16 cellular contexts compared by ENCODE assay signal in the genomic region with DNA sequence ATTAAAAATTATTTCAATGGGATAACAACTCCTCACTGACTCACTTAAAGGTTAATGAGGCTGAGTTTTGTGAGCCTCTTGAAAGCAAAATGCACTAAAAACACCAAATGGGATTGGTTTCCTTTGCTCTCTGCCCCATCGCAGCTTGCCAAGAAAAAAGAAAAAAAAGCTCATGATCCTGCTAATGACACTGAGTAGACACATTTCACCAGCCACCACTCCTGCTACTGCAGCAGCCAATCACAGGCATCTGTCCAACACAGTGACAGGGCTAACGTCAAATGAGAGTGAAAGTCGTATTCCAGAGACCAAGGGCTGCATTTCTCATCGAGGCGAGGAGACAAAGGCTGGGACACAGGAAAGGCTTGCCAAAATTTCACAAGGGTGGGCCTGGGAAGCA. TPM values are rescaled to one million over a fixed set of nuclear protein-coding genes. Genes with fewer than 3 reads are reported as not detected.
A peak's percentile ranks its signal among the peaks of the same experiment; 100 is the strongest.
DNase-seq lines count a peak whose midpoint lies in the region; ATAC-seq, FAIRE-seq and TF ChIP-seq lines count a peak whose summit lies in the region.
"Had no signal": no experiment of that assay in that cellular context is flagged by ENCODE, and none has a peak within 500 bp of the region (broad histone marks: within the 10 kb centered on the region; RNA-seq: fewer than 3 reads in every experiment).

No MANE protein-coding gene starts in this region.

- H3K27me3 ChIP-seq in SK-N-SH (ENCODE audit: insufficient read depth) (no peaks in the 10 kb centered on the region), K562 (ENCODE audit: control insufficient read depth in 2 of 2, insufficient read depth in 2 of 2, low read length in 2 of 2) (peaks cover 11 to 21% of the 10 kb centered on the region in 2 experiments; a peak in 4 of 5 replicates), liver (ENCODE audit: control insufficient read depth in 4 of 4, insufficient read depth in 4 of 4, low read length in 3 of 4) (no peaks in the 10 kb centered on the region), thoracic aorta (replicated peaks; ENCODE audit: insufficient read depth) (no peaks in the 10 kb centered on the region)
- H3K27me3 ChIP-seq in naive thymus-derived CD4-positive, alpha-beta T cell (ENCODE audit: control insufficient read depth in 2 of 2, insufficient read depth in 2 of 2, low read length in 2 of 2) = peaks cover 0 to 10% of the 10 kb centered on the region in 2 donors

- no peaks in the 10 kb centered on the region; the same call in 1 of the 2 replicates for H4K20me1 ChIP-seq in SK-N-SH (ENCODE audit: insufficient read depth)
- no peaks in the 10 kb centered on the region for H4K20me1 ChIP-seq in K562 (replicated peaks; ENCODE audit: control insufficient read depth, insufficient read depth, low read length)

- no peak for TF ChIP-seq POLR2A in K562 (conservative IDR thresholded peaks at IDR 0.05)

- DNase-seq in SK-N-SH (no peak), K562 (ENCODE audit: extremely low read depth in 1 of 4, low spot score in 3 of 4) (no peak), thoracic aorta (ENCODE audit: low spot score) (no peak), GF-D8 (lab: John Stamatoyannopoulos, UW) (no peak)
- no peak for DNase-seq in naive thymus-derived CD4-positive, alpha-beta T cell
- DNase-seq: activated naive CD4-positive, alpha-beta T cell treated with Interleukin-2 at 50 U/mL for 16 hours; H7; NCI-H2107 had no signal

- CTCF ChIA-PET in SK-N-SH (lab: Yijun Ruan, JAX) = interaction anchor here (1.1 to 2.3 kb wide), 3 partner anchors 233 to 285 kb away, joined by 4 to 10 read pairs (median 5); no protein-coding TSS in a partner anchor
- CTCF ChIA-PET in K562 (lab: Yijun Ruan, JAX; ENCODE audit: low intra/inter-chr PET ratio) = no interaction called here
- CTCF ChIA-PET in naive thymus-derived CD4-positive, alpha-beta T cell (lab: Charles Lee) = no interaction called here

- H3K79me2 ChIP-seq in SK-N-SH (ENCODE audit: insufficient read depth) (peaks cover 98% of the 10 kb centered on the region), K562 (ENCODE audit: control insufficient read depth, insufficient read depth, low read length) (no peaks in the 10 kb centered on the region)

- peak overlapping the region; percentile 36 to 42; a peak in 3 of 4 replicates for H3K27ac ChIP-seq in SK-N-SH (ENCODE audit: low read depth in 2 of 2, low read length in 1 of 2)
- no peak overlapping the region for H3K27ac ChIP-seq in K562 (ENCODE audit: extremely low read depth, low read depth, low read length)
- H3K27ac ChIP-seq in liver (ENCODE audit: low read depth in 1 of 2, low read length in 2 of 2) = peak overlapping the region; percentile 39 to 66
- H3K27ac ChIP-seq in thoracic aorta = peak overlapping the region in 1 of 2 donors; percentile 56
- no peak overlapping the region for H3K27ac ChIP-seq in naive thymus-derived CD4-positive, alpha-beta T cell (ENCODE audit: low read depth, low read length)
- H3K27ac ChIP-seq: neutrophil had no signal

- H2AFZ ChIP-seq in SK-N-SH (ENCODE audit: low read depth) (no peak overlapping the region), K562 (ENCODE audit: low read depth, low read length) (no peak overlapping the region)

- H3K9me2 ChIP-seq in SK-N-SH = no peaks in the 10 kb centered on the region

- H3K4me1 ChIP-seq in SK-N-SH (ENCODE audit: control insufficient read depth in 1 of 2, insufficient read depth in 2 of 2, low read depth in 1 of 2, low read length in 1 of 2) = peaks cover 15 to 27% of the 10 kb centered on the region in 2 experiments
- peaks cover 0 to 7% of the 10 kb centered on the region in 2 experiments; a peak in 2 of 5 replicates for H3K4me1 ChIP-seq in K562 (replicated peaks in 1 of 2; ENCODE audit: control insufficient read depth in 2 of 2, insufficient read depth in 2 of 2, low read length in 2 of 2)
- H3K4me1 ChIP-seq in liver (ENCODE audit: control insufficient read depth in 4 of 4, insufficient read depth in 4 of 4, low read length in 3 of 4) = peaks cover 4 to 43% (median 30%) of the 10 kb centered on the region in 4 donors
- H3K4me1 ChIP-seq in thoracic aorta (ENCODE audit: control insufficient read depth in 1 of 2, low read depth in 2 of 2) = peaks cover 26 to 68% of the 10 kb centered on the region in 2 donors
- H3K4me1 ChIP-seq in naive thymus-derived CD4-positive, alpha-beta T cell (ENCODE audit: control insufficient read depth in 2 of 2, insufficient read depth in 2 of 2, low read length in 2 of 2) = no peaks in the 10 kb centered on the region

- no peak for ATAC-seq in SK-N-SH treated with all-trans-retinoic acid at 6 μM for 48 hours
- peak; percentile 70 for ATAC-seq in K562
- ATAC-seq in thoracic aorta (ENCODE audit: insufficient number of reproducible peaks, low FRiP score, low read depth) = no peak
- no peak for ATAC-seq in GM21717 (IDR thresholded peaks at IDR 0.05; ENCODE audit: unreplicated experiment)
- ATAC-seq in naive thymus-derived CD4-positive, alpha-beta T cell = no peak
- ATAC-seq: heart left ventricle had no signal

- POLR2A ChIA-PET in SK-N-SH (lab: Yijun Ruan, JAX) = no interaction called here
- POLR2A ChIA-PET in K562 (lab: Yijun Ruan, JAX) = no interaction called here
- POLR2A ChIA-PET in naive thymus-derived CD4-positive, alpha-beta T cell (lab: Charles Lee) = no interaction called here

- intact Hi-C loops in K562 (cut with micrococcal nuclease) = no loop called here
- intact Hi-C loops in naive thymus-derived CD4-positive, alpha-beta T cell (cut with micrococcal nuclease) = no loop called here

- no TSS peak for BruUV-seq in K562 (replicated peaks; lab: Mats Ljungman, UMichigan)

- H3K36me3 ChIP-seq in SK-N-SH (replicated peaks in 1 of 2; ENCODE audit: control insufficient read depth in 1 of 2, insufficient read depth in 2 of 2, low read length in 1 of 2) = no peaks in the 10 kb centered on the region
- H3K36me3 ChIP-seq in K562 (ENCODE audit: control insufficient read depth, insufficient read depth, low read length) = no peaks in the 10 kb centered on the region
- peaks cover 0 to 1% (median 0%) of the 10 kb centered on the region in 4 donors for H3K36me3 ChIP-seq in liver (ENCODE audit: control insufficient read depth in 4 of 4, insufficient read depth in 3 of 4, low read depth in 1 of 4, low read length in 3 of 4)
- no peaks in the 10 kb centered on the region for H3K36me3 ChIP-seq in thoracic aorta
- no peaks in the 10 kb centered on the region for H3K36me3 ChIP-seq in naive thymus-derived CD4-positive, alpha-beta T cell (ENCODE audit: control insufficient read depth in 2 of 3, insufficient read depth in 3 of 3, low read length in 3 of 3)
- H3K36me3 ChIP-seq: heart left ventricle, neutrophil had no signal

- H3K36me3 Mint-ChIP-seq in naive thymus-derived CD4-positive, alpha-beta T cell = peaks cover 0 to 4% (median 0%) of the 10 kb centered on the region in 5 donors

- H3K4me3 ChIP-seq in SK-N-SH (ENCODE audit: low read depth in 2 of 2, low read length in 1 of 2) = no peak overlapping the region
- H3K4me3 ChIP-seq in K562 = no peak overlapping the region
- H3K4me3 ChIP-seq in liver (ENCODE audit: low read depth in 1 of 3, low read length in 3 of 3) = peak overlapping the region in 1 of 3 donors; percentile 12
- peak overlapping the region; percentile 13 for H3K4me3 ChIP-seq in thoracic aorta
- H3K4me3 ChIP-seq in naive thymus-derived CD4-positive, alpha-beta T cell (ENCODE audit: low read length) = no peak overlapping the region
- H3K4me3 ChIP-seq: heart left ventricle had no signal

- 88% methylated on average over 3 of the region's 5 CpGs for WGBS in SK-N-SH (ENCODE audit: low lambda C conversion rate)
- WGBS in K562 (ENCODE audit: insufficient coverage, low coverage, missing lambda C conversion rate) = 4% methylated on average over 5 of the region's 5 CpGs
- WGBS in liver = 28% methylated on average over 5 of the region's 5 CpGs

- peaks cover 6 to 13% (median 12%) of the 10 kb centered on the region in 7 donors for H3K4me1 Mint-ChIP-seq in naive thymus-derived CD4-positive, alpha-beta T cell

- no peak overlapping the region for H3K27ac Mint-ChIP-seq in naive thymus-derived CD4-positive, alpha-beta T cell

- peaks cover 32 to 59% (median 39%) of the 10 kb centered on the region in 5 donors for H3K27me3 Mint-ChIP-seq in naive thymus-derived CD4-positive, alpha-beta T cell

- H3K9me1 ChIP-seq in K562 (ENCODE audit: control insufficient read depth, insufficient read depth, low read length) = no peaks in the 10 kb centered on the region

- TF ChIP-seq CTCF in SK-N-SH (IDR thresholded peaks at IDR 0.05) = no peak
- no peak for TF ChIP-seq CTCF in K562 (IDR thresholded peaks at IDR 0.05 in 2 of 3, conservative IDR thresholded peaks at IDR 0.05 in 1 of 3; ENCODE audit: insufficient read depth in 2 of 3, low read depth in 1 of 3, low read length in 3 of 3)
- no peak for TF ChIP-seq CTCF in liver (IDR thresholded peaks at IDR 0.05; ENCODE audit: low read depth, low read length, missing input control)
- no peak for TF ChIP-seq CTCF in thoracic aorta (IDR thresholded peaks at IDR 0.05)

- FAIRE-seq in K562 (lab: Jason Lieb, UNC) = no peak
- FAIRE-seq: A204.1, bronchial epithelial cell, endometrium had no signal

- H3F3A ChIP-seq in SK-N-SH (replicated peaks; ENCODE audit: insufficient read depth) = peaks cover 26% of the 10 kb centered on the region

- TF ChIP-seq RAD21 in SK-N-SH (IDR thresholded peaks at IDR 0.05; ENCODE audit: low read length) = no peak
- TF ChIP-seq RAD21 in K562 (CRISPR knock-in tag; conservative IDR thresholded peaks at IDR 0.05 in 1 of 2, IDR thresholded peaks at IDR 0.05 in 1 of 2) = no peak
- peak in 1 of 2 donors; percentile 18 for TF ChIP-seq RAD21 in liver (IDR thresholded peaks at IDR 0.05)

- TF ChIP-seq EP300 in SK-N-SH (IDR thresholded peaks at IDR 0.05; ENCODE audit: borderline replicate concordance in 1 of 2, low read depth in 1 of 2, low read length in 1 of 2) (no peak), K562 (IDR thresholded peaks at IDR 0.05; ENCODE audit: low read length) (no peak)

- no peak overlapping the region for H3K4me3 Mint-ChIP-seq in naive thymus-derived CD4-positive, alpha-beta T cell

- H3K9ac ChIP-seq in SK-N-SH = no peak overlapping the region
- no peak overlapping the region for H3K9ac ChIP-seq in K562 (ENCODE audit: insufficient read depth in 1 of 2, low read depth in 2 of 2, low read length in 2 of 2)
- H3K9ac ChIP-seq in liver (ENCODE audit: low read depth in 1 of 2, low read length in 2 of 2) = no peak overlapping the region

- 0 out of 2 replicates have a peak overlapping the region, but pooled peaks have one; percentile 30 for H3K4me2 ChIP-seq in SK-N-SH
- no peak overlapping the region for H3K4me2 ChIP-seq in K562 (ENCODE audit: insufficient read depth, low read length)

- no peaks in the 10 kb centered on the region for H3K9me3 ChIP-seq in SK-N-SH
- no peaks in the 10 kb centered on the region for H3K9me3 ChIP-seq in K562 (replicated peaks; ENCODE audit: control insufficient read depth, insufficient read depth, low read depth, low read length)
- H3K9me3 ChIP-seq in liver (ENCODE audit: control insufficient read depth in 4 of 4, low read length in 3 of 4) = no peaks in the 10 kb centered on the region
- no peaks in the 10 kb centered on the region for H3K9me3 ChIP-seq in thoracic aorta
- H3K9me3 ChIP-seq in naive thymus-derived CD4-positive, alpha-beta T cell (ENCODE audit: control insufficient read depth in 2 of 3, low read length in 3 of 3) = no peaks in the 10 kb centered on the region
- H3K9me3 ChIP-seq: neutrophil had no signal

- H3K9me3 Mint-ChIP-seq in naive thymus-derived CD4-positive, alpha-beta T cell = peaks cover 0 to 4% (median 0%) of the 10 kb centered on the region in 11 donors

- in situ Hi-C loops in K562 (cut with MboI) = no loop called here

RNA-seq across cellular contexts. Expression of a gene that starts 5.2 kb away (rescaled TPM):
- polyA plus RNA-seq in SK-N-SH (2012; rRNA removed) = 49.8 and 56.6 TPM in 2 replicates
- 42.3 and 54.5 TPM in 2 replicates for polyA plus RNA-seq in SK-N-SH (2012; cell fraction: cytosol; rRNA removed)
- 71.4 and 112 TPM in 2 replicates for polyA plus RNA-seq in SK-N-SH (2012; cell fraction: nucleus; rRNA removed)
- total RNA-seq in K562 (2011; cell fraction: chromatin; rRNA removed; ENCODE audit: low replicate concordance) = 3.2 and 3.4 TPM in 2 replicates
- total RNA-seq in K562 (2011; cell fraction: nucleolus; rRNA removed) = 1.8 and 2.6 TPM in 2 replicates
- total RNA-seq in K562 (2011; cell fraction: nucleoplasm; rRNA removed) = 1.2 and 1.3 TPM in 2 replicates
- total RNA-seq in K562 (2014; rRNA removed) = 1.4 and 2.4 TPM in 2 replicates
- total RNA-seq in K562 (2014; rRNA removed; fragmentation: Illumina TruSeq; extraction: Trizol) = 1.7 and 1.9 TPM in 2 replicates
- 1.5 and 1.8 TPM in 2 replicates for total RNA-seq in K562 (2015; rRNA removed; fragmentation: Illumina TruSeq; extraction: Trizol)
- total RNA-seq in K562 (2021) = 2.1 TPM in 2 replicates
- 0.20 and 0.24 TPM in 2 replicates for polyA plus RNA-seq in K562 (2011; rRNA removed)
- polyA plus RNA-seq in K562 (2011; cell fraction: cytosol; rRNA removed) = 0.09 and 0.10 TPM in 2 replicates
- 0.28 and 0.40 TPM in 2 replicates for polyA plus RNA-seq in K562 (2011; cell fraction: nucleus; rRNA removed)
- polyA plus RNA-seq in K562 (2012) = 0.77 and 3.3 TPM in 2 replicates
- 1.4 and 2.0 TPM in 2 replicates for polyA plus RNA-seq in K562 (2014; fragmentation: Illumina TruSeq; extraction: Trizol)
- polyA plus RNA-seq in K562 (2014; fragmentation: Nextera tagmentation; extraction: Ambion mirVana) = under 1 TPM; 0.08 to 0.24 TPM
- polyA plus RNA-seq in K562 (2014; rRNA removed) = 0.73 and 0.90 TPM in 2 replicates
- 0.21 and 0.39 TPM in 2 replicates for polyA minus RNA-seq in K562 (2011; rRNA and poly(A)+ RNA removed)
- 1.3 TPM in 1 of 2 replicates, not detected in the other for polyA minus RNA-seq in K562 (2011; cell fraction: cytosol; rRNA and poly(A)+ RNA removed)
- 0.56 and 1.5 TPM in 2 replicates for polyA minus RNA-seq in K562 (2011; cell fraction: nucleus; rRNA and poly(A)+ RNA removed)
- 10 to 100 TPM in 1 of 2 donors, 1 to 10 TPM in 1; 8.8 to 31.5 TPM for total RNA-seq in liver
- polyA plus RNA-seq in liver = 10 to 100 TPM in 1 of 2 donors, 1 to 10 TPM in 1; 4.8 to 13.5 TPM
- total RNA-seq in thoracic aorta = 100 to 1,000 TPM; 134 to 137 TPM
- 1 to 10 TPM in 1 of 5 experiments, under 1 TPM in 4; 0.42 to 1.5 (median 0.59) TPM for total RNA-seq in naive thymus-derived CD4-positive, alpha-beta T cell
- polyA plus RNA-seq in naive thymus-derived CD4-positive, alpha-beta T cell = not detected

RNA-seq across cellular contexts. Expression of a gene that starts 47.5 kb away (rescaled TPM):
- polyA plus RNA-seq in SK-N-SH (2012; rRNA removed) (1,518 and 1,901 TPM in 2 replicates), K562 (2011; rRNA removed) (not detected in 2 replicates), K562 (2014; fragmentation: Illumina TruSeq; extraction: Trizol) (not detected in 2 replicates), K562 (2014; fragmentation: Nextera tagmentation; extraction: Ambion mirVana) (not detected), K562 (2014; rRNA removed) (not detected in 2 replicates), liver (1 to 10 TPM in 1 of 2 donors, under 1 TPM in 1; 0.65 to 2.6 TPM)
- 1,568 and 1,703 TPM in 2 replicates for polyA plus RNA-seq in SK-N-SH (2012; cell fraction: cytosol; rRNA removed)
- 3,000 and 3,222 TPM in 2 replicates for polyA plus RNA-seq in SK-N-SH (2012; cell fraction: nucleus; rRNA removed)
- total RNA-seq in K562 (2011; cell fraction: chromatin; rRNA removed; ENCODE audit: low replicate concordance) = not detected in 2 replicates
- total RNA-seq in K562 (2011; cell fraction: nucleolus; rRNA removed) = not detected in 2 replicates
- not detected in 2 replicates for total RNA-seq in K562 (2011; cell fraction: nucleoplasm; rRNA removed)
- total RNA-seq in K562 (2014; rRNA removed) (not detected in 2 replicates), K562 (2014; rRNA removed; fragmentation: Illumina TruSeq; extraction: Trizol) (not detected in 2 replicates), K562 (2015; rRNA removed; fragmentation: Illumina TruSeq; extraction: Trizol) (not detected in 2 replicates), K562 (2021) (0.42 and 0.58 TPM in 2 replicates), liver (under 1 TPM; 0.51 to 0.75 TPM), thoracic aorta (100 to 1,000 TPM in 1 of 2 donors, 10 to 100 TPM in 1; 64.7 to 146 TPM)
- 0.09 and 0.13 TPM in 2 replicates for polyA plus RNA-seq in K562 (2011; cell fraction: cytosol; rRNA removed)
- polyA plus RNA-seq in K562 (2011; cell fraction: nucleus; rRNA removed) = not detected in 2 replicates
- polyA plus RNA-seq in K562 (2012) = not detected in 2 replicates
- polyA minus RNA-seq in K562 (2011; rRNA and poly(A)+ RNA removed) = not detected in 2 replicates
- polyA minus RNA-seq in K562 (2011; cell fraction: cytosol; rRNA and poly(A)+ RNA removed) = not detected in 2 replicates
- polyA minus RNA-seq in K562 (2011; cell fraction: nucleus; rRNA and poly(A)+ RNA removed) = not detected in 2 replicates
- under 1 TPM in 1 of 5 experiments, not detected in 4; 0.27 TPM for total RNA-seq in naive thymus-derived CD4-positive, alpha-beta T cell
- polyA plus RNA-seq in naive thymus-derived CD4-positive, alpha-beta T cell = not detected

Comparison
In these comparisons a context has a peak if more than half of its experiments do, and no peak if none do; other contexts are left out.
1. H3K27ac ChIP-seq: peak in SK-N-SH (2 of 2) and liver (2 of 2); none in K562 (single experiment) and naive thymus-derived CD4-positive, alpha-beta T cell (single experiment).
2. RNA of a gene that starts 5.2 kb away (total RNA-seq): 134 to 137 TPM in thoracic aorta; 8.8 to 31.5 TPM in liver, 1.2 to 3.4 TPM in K562 and 0.42 to 1.5 TPM in naive thymus-derived CD4-positive, alpha-beta T cell; every median in the first group is over 4 times any median in the second.
3. RNA of a gene that starts 47.5 kb away (total RNA-seq): 64.7 to 146 TPM in thoracic aorta; 0.51 to 0.75 TPM in liver, 0.27 TPM in naive thymus-derived CD4-positive, alpha-beta T cell and 0.42 to 0.58 TPM in K562; every median in the first group is over 10 times any median in the second.